ENCODE assay signal across 23 cellular contexts in genomic region chr12:56781726-56782125, GRCh38. TPM values are rescaled to one million over a fixed set of nuclear protein-coding genes. Genes with fewer than 3 reads are reported as not detected.
"Had no signal": no experiment of that assay in that cellular context is flagged by ENCODE, and none has a peak within 500 bp of the region (broad histone marks: within the 10 kb centered on the region; RNA-seq: fewer than 3 reads in every experiment).

No MANE protein-coding gene starts in this region.

- H3K27ac Mint-ChIP-seq: naive thymus-derived CD4-positive, alpha-beta T cell; nephron progenitor cell; stimulated activated naive B cell treated with anti-CD40 and anti-IgM and Interleukin-4, amounts not matched to agents 10 μg/mL and 1 μg/mL and 100 μg/mL, for 72 hours; stimulated activated naive CD8-positive, alpha-beta T cell treated with anti-CD3 and anti-CD28 coated beads, Interleukin-15, amount 100 ng/mL, for 72 hours; type B pancreatic cell had no signal

- H3K4me1 ChIP-seq: colonic mucosa, heart left ventricle, psoas muscle had no signal

- H3K36me3 ChIP-seq: colonic mucosa, heart left ventricle, thoracic aorta had no signal

- H3K27me3 Mint-ChIP-seq: stimulated activated naive CD8-positive, alpha-beta T cell treated with anti-CD3 and anti-CD28 coated beads, Interleukin-15, amount 100 ng/mL, for 72 hours; type B pancreatic cell had no signal

- H3K4me1 Mint-ChIP-seq: naive thymus-derived CD4-positive, alpha-beta T cell; nephron progenitor cell; stimulated activated naive B cell treated with anti-CD40 and anti-IgM and Interleukin-4, amounts not matched to agents 10 μg/mL and 1 μg/mL and 100 μg/mL, for 72 hours; stimulated activated naive CD8-positive, alpha-beta T cell treated with anti-CD3 and anti-CD28 coated beads, Interleukin-15, amount 100 ng/mL, for 72 hours had no signal

- H3K4me3 ChIP-seq: colonic mucosa, heart left ventricle, psoas muscle, skin epidermis, thoracic aorta had no signal

- FAIRE-seq: urothelium cell line had no signal

- H3K4me3 Mint-ChIP-seq: naive thymus-derived CD4-positive, alpha-beta T cell; nephron progenitor cell; stimulated activated naive B cell treated with anti-CD40 and anti-IgM and Interleukin-4, amounts not matched to agents 10 μg/mL and 1 μg/mL and 100 μg/mL, for 72 hours; stimulated activated naive CD8-positive, alpha-beta T cell treated with anti-CD3 and anti-CD28 coated beads, Interleukin-15, amount 100 ng/mL, for 72 hours; type B pancreatic cell had no signal

- H3K9me3 Mint-ChIP-seq: stimulated activated naive B cell treated with anti-CD40 and anti-IgM and Interleukin-4, amounts not matched to agents 10 μg/mL and 1 μg/mL and 100 μg/mL, for 72 hours; stimulated activated naive CD8-positive, alpha-beta T cell treated with anti-CD3 and anti-CD28 coated beads, Interleukin-15, amount 100 ng/mL, for 72 hours had no signal

- H3K9me3 ChIP-seq: colonic mucosa, heart left ventricle, psoas muscle, thoracic aorta had no signal

- ATAC-seq: heart left ventricle; left colon; naive thymus-derived CD4-positive, alpha-beta T cell; psoas muscle; sciatic nerve; stimulated activated naive B cell treated with anti-CD40 and anti-IgM and Interleukin-4, amounts not matched to agents 10 μg/mL and 1 μg/mL and 100 μg/mL, for 72 hours; stimulated activated naive CD8-positive, alpha-beta T cell treated with anti-CD3 and anti-CD28 coated beads, Interleukin-15, amount 100 ng/mL, for 72 hours had no signal

- DNase-seq: colonic mucosa; dermis blood vessel endothelial cell; foreskin melanocyte; heart left ventricle; hippocampal formation; left colon; mammary epithelial cell; naive thymus-derived CD4-positive, alpha-beta T cell; nephron progenitor cell; psoas muscle; retina; stimulated activated CD4-positive, alpha-beta T cell treated with anti-CD3 and anti-CD28 coated beads, Interleukin-2, amount 100 ng/mL, for 24 hours; stimulated activated CD4-positive, alpha-beta T cell treated with anti-CD3 and anti-CD28 coated beads, Interleukin-4, amount 100 ng/mL, for 4 hours; stimulated activated naive B cell treated with anti-CD40 and anti-IgM and Interleukin-4, amounts not matched to agents 10 μg/mL and 1 μg/mL and 100 μg/mL, for 72 hours; stimulated activated naive CD8-positive, alpha-beta T cell treated with anti-CD3 and anti-CD28 coated beads, Interleukin-15, amount 100 ng/mL, for 72 hours; substantia nigra had no signal

- H3K27ac ChIP-seq: colonic mucosa, heart left ventricle, psoas muscle, skin epidermis, thoracic aorta had no signal

- H3K36me3 Mint-ChIP-seq: stimulated activated naive B cell treated with anti-CD40 and anti-IgM and Interleukin-4, amounts not matched to agents 10 μg/mL and 1 μg/mL and 100 μg/mL, for 72 hours; type B pancreatic cell had no signal

- H3K27me3 ChIP-seq: colonic mucosa, heart left ventricle had no signal

RNA-seq across cellular contexts. Expression of gene HSD17B6, which starts 18.6 kb away (rescaled TPM):
- total RNA-seq: dermis blood vessel endothelial cell, glomerular endothelial cell, mononuclear cell had no signal
